Comparison of ENCODE assay signal across 8 cellular contexts in the genomic region with DNA sequence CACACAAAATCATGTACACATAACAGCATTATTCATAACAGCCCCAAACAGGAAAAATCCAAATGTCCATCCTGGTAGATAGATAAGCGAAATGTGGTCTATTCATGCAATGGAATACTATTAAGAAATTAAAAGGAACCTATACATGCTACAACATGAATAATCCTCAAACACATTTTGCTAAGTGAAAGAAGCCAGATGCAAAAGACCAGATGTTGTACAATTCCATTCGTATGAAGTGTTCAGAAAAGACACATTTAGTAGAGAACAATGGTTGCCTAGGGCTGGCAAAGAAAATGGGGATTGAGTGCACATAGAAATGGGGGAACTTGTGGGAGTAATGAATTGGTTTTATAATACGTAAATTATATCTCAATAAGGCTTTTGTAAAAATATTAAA.
"Had no signal": no experiment of that assay in that cellular context is flagged by ENCODE, and none has a peak within 500 bp of the region (broad histone marks: within the 10 kb centered on the region; RNA-seq: fewer than 3 reads in every experiment).

No MANE protein-coding gene starts in this region.

- ATAC-seq: HCT116, HepG2 had no signal

- H3K4me3 ChIP-seq: GM23248, HAP-1 had no signal

- H3K4me1 ChIP-seq: HAP-1 had no signal

- DNase-seq: GM23248, GOT3, H7, HFFc6 had no signal

- H3K36me3 ChIP-seq: HAP-1 had no signal

- H3K27ac ChIP-seq: GM23248, HL-60 had no signal

- FAIRE-seq: HepG2 had no signal
